Comparison of ENCODE assay signal across 8 cellular contexts in genomic region chr14:61355892-61356325, GRCh38. TPM values are rescaled to one million over a fixed set of nuclear protein-coding genes. Genes with fewer than 3 reads are reported as not detected.
DNase-seq lines count a peak whose midpoint lies in the region; ATAC-seq, FAIRE-seq and TF ChIP-seq lines count a peak whose summit lies in the region.

No MANE protein-coding gene starts in this region.

- no peak overlapping the region for H3K4me3 ChIP-seq in kidney (ENCODE audit: low read length in 2 of 2)
- no peak overlapping the region for H3K4me3 ChIP-seq in suprapubic skin

- FAIRE-seq in kidney (lab: Jason Lieb, UNC) = no peak

- DNase-seq in COLO668 (lab: John Stamatoyannopoulos, UW; ENCODE audit: unreplicated experiment) (peak; percentile 16), NCI-H510A treated with DMSO at 0.1 percent for 48 hours (lab: John Stamatoyannopoulos, UW) (peak; percentile 75), astrocyte of the hippocampus (ENCODE audit: low read depth, low spot score) (peak; percentile 30), kidney (peak; percentile 79), suprapubic skin (ENCODE audit: low spot score in 2 of 2) (peak; percentile 80 to 85), epidermal melanocyte (ENCODE audit: insufficient read length, low spot score) (no peak), occipital lobe (lab: John Stamatoyannopoulos, UW) (no peak)

- TF ChIP-seq EP300 in suprapubic skin (IDR thresholded peaks at IDR 0.05) = no peak

- H3K9me3 ChIP-seq in kidney (ENCODE audit: control insufficient read depth in 1 of 2, low read length in 2 of 2) (no peaks in the 10 kb centered on the region), suprapubic skin (no peaks in the 10 kb centered on the region)

- no peaks in the 10 kb centered on the region for H3K36me3 ChIP-seq in kidney (ENCODE audit: control insufficient read depth in 1 of 2, insufficient read depth in 2 of 2, low read length in 2 of 2)
- H3K36me3 ChIP-seq in suprapubic skin = no peaks in the 10 kb centered on the region

- intact Hi-C loops in kidney (cut with DNase I) = no loop called here

- 26% methylated on average over 6 of the region's 6 CpGs for WGBS in suprapubic skin

- H3K27ac ChIP-seq in kidney (ENCODE audit: low read depth in 2 of 2, low read length in 2 of 2) (no peak overlapping the region), suprapubic skin (peak overlapping the region; percentile 75)

- H3K4me1 ChIP-seq in kidney (ENCODE audit: control insufficient read depth in 1 of 2, insufficient read depth in 1 of 2, low read depth in 1 of 2, low read length in 2 of 2) (peaks cover 0 to 3% of the 10 kb centered on the region in 2 donors), suprapubic skin (peaks cover 23% of the 10 kb centered on the region)

- no peak overlapping the region for H3K9ac ChIP-seq in kidney (ENCODE audit: low read length in 2 of 2)

- TF ChIP-seq CTCF in kidney (IDR thresholded peaks at IDR 0.05; ENCODE audit: borderline replicate concordance, extremely low read depth, insufficient read depth) (no peak), suprapubic skin (IDR thresholded peaks at IDR 0.05) (no peak)

- ATAC-seq in HG03571 (IDR thresholded peaks at IDR 0.05; ENCODE audit: unreplicated experiment) = no peak

- H3K27me3 ChIP-seq in suprapubic skin = no peaks in the 10 kb centered on the region

- no peak for TF ChIP-seq POLR2A in suprapubic skin (IDR thresholded peaks at IDR 0.05)

RNA-seq across cellular contexts. Expression of gene PRKCH, which starts 34.5 kb away (rescaled TPM):
- total RNA-seq in kidney (47.0 TPM), suprapubic skin (100 to 1,000 TPM in 1 of 4 donors, 10 to 100 TPM in 3; 49.5 to 147 (median 59.2) TPM), occipital lobe (21.2 TPM)
- polyA plus RNA-seq in kidney (ENCODE audit: insufficient read depth, low read depth, low replicate concordance) = 8.3 TPM

Comparison
In these comparisons a context has a peak if more than half of its experiments do, and no peak if none do; other contexts are left out.
1. DNase-seq: peak in COLO668 (single experiment), NCI-H510A treated with DMSO at 0.1 percent for 48 hours (single experiment), astrocyte of the hippocampus (single experiment), kidney (single experiment) and suprapubic skin (2 of 2); none in epidermal melanocyte (single experiment) and occipital lobe (single experiment).